ENCODE assay signal across 1 cellular context in genomic region chr14:103110681-103111296, GRCh38.
TF ChIP-seq lines count a peak whose summit lies in the region.

No MANE protein-coding gene starts in this region.

TF ChIP-seq in liver, 16 proteins besides CTCF, POLR2A, EP300 and RAD21 (continued from another document):
- TF ChIP-seq, protein P1, sequence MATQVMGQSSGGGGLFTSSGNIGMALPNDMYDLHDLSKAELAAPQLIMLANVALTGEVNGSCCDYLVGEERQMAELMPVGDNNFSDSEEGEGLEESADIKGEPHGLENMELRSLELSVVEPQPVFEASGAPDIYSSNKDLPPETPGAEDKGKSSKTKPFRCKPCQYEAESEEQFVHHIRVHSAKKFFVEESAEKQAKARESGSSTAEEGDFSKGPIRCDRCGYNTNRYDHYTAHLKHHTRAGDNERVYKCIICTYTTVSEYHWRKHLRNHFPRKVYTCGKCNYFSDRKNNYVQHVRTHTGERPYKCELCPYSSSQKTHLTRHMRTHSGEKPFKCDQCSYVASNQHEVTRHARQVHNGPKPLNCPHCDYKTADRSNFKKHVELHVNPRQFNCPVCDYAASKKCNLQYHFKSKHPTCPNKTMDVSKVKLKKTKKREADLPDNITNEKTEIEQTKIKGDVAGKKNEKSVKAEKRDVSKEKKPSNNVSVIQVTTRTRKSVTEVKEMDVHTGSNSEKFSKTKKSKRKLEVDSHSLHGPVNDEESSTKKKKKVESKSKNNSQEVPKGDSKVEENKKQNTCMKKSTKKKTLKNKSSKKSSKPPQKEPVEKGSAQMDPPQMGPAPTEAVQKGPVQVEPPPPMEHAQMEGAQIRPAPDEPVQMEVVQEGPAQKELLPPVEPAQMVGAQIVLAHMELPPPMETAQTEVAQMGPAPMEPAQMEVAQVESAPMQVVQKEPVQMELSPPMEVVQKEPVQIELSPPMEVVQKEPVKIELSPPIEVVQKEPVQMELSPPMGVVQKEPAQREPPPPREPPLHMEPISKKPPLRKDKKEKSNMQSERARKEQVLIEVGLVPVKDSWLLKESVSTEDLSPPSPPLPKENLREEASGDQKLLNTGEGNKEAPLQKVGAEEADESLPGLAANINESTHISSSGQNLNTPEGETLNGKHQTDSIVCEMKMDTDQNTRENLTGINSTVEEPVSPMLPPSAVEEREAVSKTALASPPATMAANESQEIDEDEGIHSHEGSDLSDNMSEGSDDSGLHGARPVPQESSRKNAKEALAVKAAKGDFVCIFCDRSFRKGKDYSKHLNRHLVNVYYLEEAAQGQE (IDR thresholded peaks at IDR 0.05) = no peak
- no peak for TF ChIP-seq FOXA1 (IDR thresholded peaks at IDR 0.05)
- no peak for TF ChIP-seq SP1 (IDR thresholded peaks at IDR 0.05)
- no peak for TF ChIP-seq TAF1 (conservative IDR thresholded peaks at IDR 0.05)
